26 cellular contexts compared by ENCODE assay signal in the genomic region with DNA sequence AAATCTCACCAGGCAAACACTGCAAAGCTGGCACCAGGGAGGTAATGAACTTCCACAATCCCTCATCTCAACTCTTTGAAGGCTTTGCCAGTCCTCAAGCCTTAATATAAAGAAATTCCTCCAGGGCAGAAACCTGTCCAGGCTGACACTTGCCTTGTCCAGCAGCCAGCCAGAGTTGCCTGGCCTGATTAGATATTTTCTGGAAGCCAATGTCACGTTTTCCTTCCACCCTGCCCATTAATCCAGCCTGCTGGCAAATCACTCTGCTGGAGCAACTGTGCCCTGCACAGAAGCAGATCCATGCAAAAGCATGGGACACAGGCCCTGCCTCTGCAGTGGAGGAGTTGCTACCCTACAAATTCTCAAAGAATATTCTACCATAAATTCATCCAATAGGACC. TPM values are rescaled to one million over a fixed set of nuclear protein-coding genes. Genes with fewer than 3 reads are reported as not detected.
A peak's percentile ranks its signal among the peaks of the same experiment; 100 is the strongest.
DNase-seq lines count a peak whose midpoint lies in the region; ATAC-seq, FAIRE-seq and TF ChIP-seq lines count a peak whose summit lies in the region.
"Had no signal": no experiment of that assay in that cellular context is flagged by ENCODE, and none has a peak within 500 bp of the region (broad histone marks: within the 10 kb centered on the region; RNA-seq: fewer than 3 reads in every experiment).

No MANE protein-coding gene starts in this region.

- CTCF ChIA-PET in CD4-positive, alpha-beta T cell (lab: Charles Lee): interaction anchor here (0.9 kb wide), 1 partner anchor 587 kb away, joined by 3 read pairs; no protein-coding TSS in a partner anchor

- no peaks in the 10 kb centered on the region for H3K9me3 ChIP-seq in CD4-positive, alpha-beta T cell (ENCODE audit: control insufficient read depth, low read length)
- H3K9me3 ChIP-seq in right atrium auricular region: no peaks in the 10 kb centered on the region
- H3K9me3 ChIP-seq: neutrophil, transverse colon had no signal

- POLR2A ChIA-PET in CD4-positive, alpha-beta T cell (lab: Charles Lee): interaction anchor here (0.6 kb wide), 1 partner anchor 349 kb away, joined by 3 read pairs; no protein-coding TSS in a partner anchor

- no peaks in the 10 kb centered on the region for H3K27me3 Mint-ChIP-seq in CD4-positive, alpha-beta T cell
- no peaks in the 10 kb centered on the region for H3K27me3 Mint-ChIP-seq in brain

- DNase-seq in CD4-positive, alpha-beta T cell: no peak
- DNase-seq in right atrium auricular region (ENCODE audit: low spot score): no peak
- no peak for DNase-seq in D721Med (ENCODE audit: insufficient read length, low spot score)
- DNase-seq in substantia nigra (lab: John Stamatoyannopoulos, UW): no peak
- DNase-seq in anterior cingulate cortex (lab: John Stamatoyannopoulos, UW): no peak
- DNase-seq: AML-193; DMS53; effector CD8-positive, alpha-beta T cell; hypothalamus; mammary epithelial cell; NCI-H187; NCI-H69; stimulated activated CD4-positive, alpha-beta T cell treated with anti-CD3 and anti-CD28 coated beads, Interleukin-4, amount 100 ng/mL, for 1 hour; stimulated activated naive CD4-positive, alpha-beta T cell treated with Interleukin-2 at 50 U/mL for 16 hours; transverse colon had no signal

- H3K27ac ChIP-seq in CD4-positive, alpha-beta T cell (ENCODE audit: low read depth, low read length): no peak overlapping the region
- H3K27ac ChIP-seq in right atrium auricular region (peak overlapping the region; percentile 9 to 47), rectal smooth muscle tissue (ENCODE audit: low read depth, low read length) (peak overlapping the region; percentile 95), substantia nigra (ENCODE audit: low read depth, low read length, poor library complexity, severe bottlenecking) (no peak overlapping the region)
- H3K27ac ChIP-seq: neutrophil had no signal

- no peak overlapping the region for H3K4me3 ChIP-seq in right atrium auricular region
- H3K4me3 ChIP-seq in rectal smooth muscle tissue (ENCODE audit: low read length): no peak overlapping the region
- H3K4me3 ChIP-seq: transverse colon had no signal

- no peak overlapping the region for H3K9ac ChIP-seq in rectal smooth muscle tissue (ENCODE audit: low read length)

- no peaks in the 10 kb centered on the region for H3K9me3 Mint-ChIP-seq in CD4-positive, alpha-beta T cell
- H3K9me3 Mint-ChIP-seq in brain: peaks cover 0 to 2% (median 0%) of the 10 kb centered on the region in 5 experiments
- H3K9me3 Mint-ChIP-seq: activated naive CD4-positive, alpha-beta T cell treated with anti-CD3 and anti-CD28 coated beads, Interleukin-2, amount 50 U/mL, for 72 hours had no signal

- H3K36me3 Mint-ChIP-seq in CD4-positive, alpha-beta T cell (ENCODE audit: low read depth): peaks cover 94% of the 10 kb centered on the region
- H3K36me3 Mint-ChIP-seq in brain: peaks cover 3% of the 10 kb centered on the region

- no peak for TF ChIP-seq CTCF in CD4-positive, alpha-beta T cell (IDR thresholded peaks at IDR 0.05)
- TF ChIP-seq CTCF in brain (conservative IDR thresholded peaks at IDR 0.05) (no peak), right atrium auricular region (IDR thresholded peaks at IDR 0.05) (no peak), D721Med (IDR thresholded peaks at IDR 0.05; ENCODE audit: insufficient read depth, missing control alignments) (no peak)

- H3K4me1 Mint-ChIP-seq in CD4-positive, alpha-beta T cell (ENCODE audit: low read depth): peaks cover 34% of the 10 kb centered on the region
- peaks cover 82% of the 10 kb centered on the region for H3K4me1 Mint-ChIP-seq in brain

- H3K4me3 Mint-ChIP-seq in CD4-positive, alpha-beta T cell: no peak overlapping the region
- no peak overlapping the region for H3K4me3 Mint-ChIP-seq in brain

- no peak for FAIRE-seq in D721Med (lab: Jason Lieb, UNC)
- FAIRE-seq: A204.1, frontal cortex, G401.6, HepG2, islet of Langerhans had no signal

- no peak for ATAC-seq in CD4-positive, alpha-beta T cell (ENCODE audit: poor library complexity)
- ATAC-seq in HG03439 (IDR thresholded peaks at IDR 0.05; ENCODE audit: unreplicated experiment): no peak
- ATAC-seq: activated naive CD4-positive, alpha-beta T cell treated with anti-CD3 and anti-CD28 coated beads, Interleukin-2, amount 50 U/mL, for 72 hours; esophagus mucosa; HepG2 had no signal

- no peaks in the 10 kb centered on the region for H3K27me3 ChIP-seq in CD4-positive, alpha-beta T cell (ENCODE audit: control insufficient read depth, insufficient read depth, low read length)
- H3K27me3 ChIP-seq in right atrium auricular region (no peaks in the 10 kb centered on the region), rectal smooth muscle tissue (ENCODE audit: control insufficient read depth, insufficient read depth, low read length) (no peaks in the 10 kb centered on the region)
- H3K27me3 ChIP-seq: neutrophil, transverse colon had no signal

- H3K36me3 ChIP-seq in right atrium auricular region (peaks cover 92% of the 10 kb centered on the region), rectal smooth muscle tissue (ENCODE audit: control insufficient read depth, insufficient read depth, low read length) (peaks cover 13% of the 10 kb centered on the region)
- H3K36me3 ChIP-seq: neutrophil, transverse colon had no signal

- intact Hi-C loops in CD4-positive, alpha-beta T cell (cut with DNase I, micrococcal nuclease): loop anchor here (5.0 kb wide), 2 partner anchors 143 to 588 kb away; no protein-coding TSS in a partner anchor

- H3K4me1 ChIP-seq in right atrium auricular region (peaks cover 0 to 89% of the 10 kb centered on the region in 2 donors), rectal smooth muscle tissue (ENCODE audit: control insufficient read depth, insufficient read depth, low read length) (peaks cover 83% of the 10 kb centered on the region)

- peak overlapping the region; percentile 33 for H3K27ac Mint-ChIP-seq in CD4-positive, alpha-beta T cell
- H3K27ac Mint-ChIP-seq in brain: peak overlapping the region; percentile 31 to 87 (median 64)
- H3K27ac Mint-ChIP-seq: activated naive CD4-positive, alpha-beta T cell treated with anti-CD3 and anti-CD28 coated beads, Interleukin-2, amount 50 U/mL, for 72 hours had no signal

RNA-seq across cellular contexts. Expression of gene HEG1, which starts 56.5 kb away (rescaled TPM):
- 10 to 100 TPM; 31.2 to 32.6 TPM for total RNA-seq in CD4-positive, alpha-beta T cell
- polyA plus RNA-seq in brain (ENCODE audit: insufficient read depth, low read depth, low replicate concordance): 13.9 TPM
- 100 to 1,000 TPM; 202 to 210 TPM for total RNA-seq in right atrium auricular region

Comparison
In these comparisons a context has a peak if more than half of its experiments do, and no peak if none do; other contexts are left out.
1. H3K27ac ChIP-seq: peak in right atrium auricular region (2 of 2) and rectal smooth muscle tissue (single experiment); none in CD4-positive, alpha-beta T cell (single experiment) and substantia nigra (single experiment).
2. RNA of gene HEG1, which starts 56.5 kb away (total RNA-seq): 202 to 210 TPM in right atrium auricular region; 31.2 to 32.6 TPM in CD4-positive, alpha-beta T cell; every median in the first group is over 4 times any median in the second.